In genomic region chr10:91389636-91390512, GRCh38 we compare ENCODE assay signal across 8 cellular contexts. TPM values are rescaled to one million over a fixed set of nuclear protein-coding genes. Genes with fewer than 3 reads are reported as not detected.
DNase-seq lines count a peak whose midpoint lies in the region; ATAC-seq and TF ChIP-seq lines count a peak whose summit lies in the region.

No MANE protein-coding gene starts in this region.

- H3K9ac ChIP-seq in fibroblast of lung (ENCODE audit: insufficient read depth, low read length) (no peak overlapping the region), neuronal stem cell (ENCODE audit: low read depth, low read length, poor library complexity) (no peak overlapping the region)

- no peak overlapping the region for H4K91ac ChIP-seq in neuronal stem cell (ENCODE audit: low read depth, low read length, poor library complexity)

- H3K4me3 ChIP-seq in ACC112 (ENCODE audit: low read depth, low read length) = peak overlapping the region; percentile 25; the same call in 1 of the 2 replicates
- H3K4me3 ChIP-seq in fibroblast of lung (replicated peaks in 1 of 4; ENCODE audit: control extremely low read depth in 1 of 4, insufficient read depth in 1 of 4, low read depth in 3 of 4, low read length in 4 of 4) = peak overlapping the region in 3 of 4 experiments; percentile 23 to 55 (median 34)
- no peak overlapping the region for H3K4me3 ChIP-seq in neuronal stem cell (ENCODE audit: low read length in 2 of 2)

- no peaks in the 10 kb centered on the region for H3K79me1 ChIP-seq in neuronal stem cell (ENCODE audit: low read depth, low read length)

- H2AK5ac ChIP-seq in neuronal stem cell (ENCODE audit: low read depth, low read length) = no peak overlapping the region

- H3K9me3 ChIP-seq in fibroblast of lung (ENCODE audit: control insufficient read depth, insufficient read depth, low read depth, low read length) = no peaks in the 10 kb centered on the region
- no peaks in the 10 kb centered on the region for H3K9me3 ChIP-seq in neuronal stem cell (replicated peaks in 1 of 2; ENCODE audit: control insufficient read depth in 2 of 2, insufficient read depth in 1 of 2, low read depth in 1 of 2, low read length in 2 of 2)

- H3K27me3 ChIP-seq in ACC112 (ENCODE audit: insufficient read depth, low read length) (peaks cover 15% of the 10 kb centered on the region), fibroblast of lung (ENCODE audit: control insufficient read depth, insufficient read depth, low read length) (peaks cover 15% of the 10 kb centered on the region), neuronal stem cell (ENCODE audit: control insufficient read depth in 3 of 3, insufficient read depth in 3 of 3, low read depth in 1 of 3, low read length in 3 of 3) (peaks cover 0 to 34% (median 0%) of the 10 kb centered on the region in 3 experiments)

- H4K8ac ChIP-seq in neuronal stem cell (ENCODE audit: low read depth, low read length) = no peak overlapping the region

- H2AFZ ChIP-seq in ACC112 (ENCODE audit: low read length, unreplicated experiment) = peak overlapping the region; percentile 2
- no peak overlapping the region for H2AFZ ChIP-seq in fibroblast of lung (ENCODE audit: low read length)
- H2AFZ ChIP-seq in neuronal stem cell (ENCODE audit: low read length) = peak overlapping the region; percentile 49

- H3K4ac ChIP-seq in neuronal stem cell (ENCODE audit: low read length) = no peak overlapping the region

- no peaks in the 10 kb centered on the region for H4K20me1 ChIP-seq in fibroblast of lung (ENCODE audit: control insufficient read depth, extremely low read depth, insufficient read depth, low read length)

- H2BK5ac ChIP-seq in neuronal stem cell (ENCODE audit: low read length) = no peak overlapping the region

- peak; percentile 75 for ATAC-seq in HG02571 (IDR thresholded peaks at IDR 0.05; ENCODE audit: unreplicated experiment)

- no peak overlapping the region for H3K23ac ChIP-seq in neuronal stem cell (ENCODE audit: low read depth, low read length, poor library complexity)

- TF ChIP-seq CTCF in GM12873 (IDR thresholded peaks at IDR 0.05; ENCODE audit: insufficient read depth, low read depth, low read length, missing control alignments) (peak; percentile 47), fibroblast of lung (conservative IDR thresholded peaks at IDR 0.05 in 1 of 2, IDR thresholded peaks at IDR 0.05 in 1 of 2; ENCODE audit: low read depth in 1 of 2, low read length in 2 of 2) (peak; percentile 15 to 55)

- no peak overlapping the region for H3K14ac ChIP-seq in neuronal stem cell (ENCODE audit: low read length)

- H3K18ac ChIP-seq in neuronal stem cell (ENCODE audit: low read length) = no peak overlapping the region

- H3K4me2 ChIP-seq in fibroblast of lung (ENCODE audit: extremely low read depth, insufficient read depth, low read length) = peak overlapping the region; percentile 36
- H3K4me2 ChIP-seq in neuronal stem cell (ENCODE audit: insufficient read depth, low read length, poor library complexity, severe bottlenecking) = no peak overlapping the region

- no peaks in the 10 kb centered on the region for H3K36me3 ChIP-seq in ACC112 (ENCODE audit: insufficient read depth, low read length)
- no peaks in the 10 kb centered on the region for H3K36me3 ChIP-seq in fibroblast of lung (ENCODE audit: control insufficient read depth, insufficient read depth, low read length)
- H3K36me3 ChIP-seq in neuronal stem cell (replicated peaks in 1 of 2; ENCODE audit: control insufficient read depth in 2 of 2, insufficient read depth in 2 of 2, low read length in 2 of 2) = no peaks in the 10 kb centered on the region

- DNase-seq in NAMALWA (ENCODE audit: low spot score) = peak; percentile 85
- peak; percentile 48 for DNase-seq in SKM-1 (lab: John Stamatoyannopoulos, UW; ENCODE audit: unreplicated experiment)
- DNase-seq in fibroblast of lung (ENCODE audit: low read depth in 2 of 2) = peak; percentile 39 to 77
- peak; percentile 47 for DNase-seq in neuronal stem cell (ENCODE audit: low spot score)
- DNase-seq in HuH-7.5 (ENCODE audit: low spot score) = no peak

- H2BK15ac ChIP-seq in neuronal stem cell (ENCODE audit: low read length) = no peak overlapping the region

- H3K27ac ChIP-seq in ACC112 (ENCODE audit: low read depth, low read length) (no peak overlapping the region), fibroblast of lung (ENCODE audit: insufficient read depth, low read length) (no peak overlapping the region), neuronal stem cell (replicated peaks; ENCODE audit: low read length) (no peak overlapping the region)

- no peak overlapping the region for H2BK12ac ChIP-seq in neuronal stem cell (ENCODE audit: low read length)

- WGBS in neuronal stem cell (ENCODE audit: extremely low coverage in 2 of 2, insufficient read length in 2 of 2, insufficient replicate concordance in 1 of 2), 2 donors = no CpG with 5 or more reads among the region's 8 CpGs

- no peaks in the 10 kb centered on the region for H3K79me2 ChIP-seq in ACC112 (ENCODE audit: control insufficient read depth, insufficient read depth, low read length, unreplicated experiment)
- H3K79me2 ChIP-seq in fibroblast of lung (ENCODE audit: control insufficient read depth, insufficient read depth, low read length) = no peaks in the 10 kb centered on the region

- peaks cover 3% of the 10 kb centered on the region for H3K4me1 ChIP-seq in ACC112 (ENCODE audit: control insufficient read depth, insufficient read depth, low read length, unreplicated experiment)
- no peaks in the 10 kb centered on the region for H3K4me1 ChIP-seq in fibroblast of lung (ENCODE audit: control insufficient read depth, extremely low read depth, insufficient read depth, low read length)
- H3K4me1 ChIP-seq in neuronal stem cell (ENCODE audit: control insufficient read depth in 2 of 2, insufficient read depth in 1 of 2, low read depth in 1 of 2, low read length in 2 of 2) = no peaks in the 10 kb centered on the region

- no peak overlapping the region for H2BK120ac ChIP-seq in neuronal stem cell (ENCODE audit: low read depth, low read length)

RNA-seq across cellular contexts. Expression of gene HECTD2, which starts 20.3 kb away (rescaled TPM):
- total RNA-seq in fibroblast of lung = 7.2 and 8.3 TPM in 2 replicates
- 5.2 and 7.6 TPM in 2 replicates for polyA plus RNA-seq in fibroblast of lung
- 2.2 and 3.4 TPM in 2 replicates for polyA plus RNA-seq in fibroblast of lung (2012)
- polyA minus RNA-seq in fibroblast of lung (ENCODE audit: low replicate concordance) = 0.07 TPM in 1 of 2 replicates, not detected in the other
- 22.7 TPM for polyA plus RNA-seq in neuronal stem cell (2013, experiment 1 of 2)
- 23.8 TPM for polyA plus RNA-seq in neuronal stem cell (2013, experiment 2 of 2)

Comparison
In these comparisons a context has a peak if more than half of its experiments do, and no peak if none do; other contexts are left out.
1. H3K4me3 ChIP-seq: peak in ACC112 (single experiment) and fibroblast of lung (3 of 4); none in neuronal stem cell (0 of 2).